ENCODE assay signal across 11 cellular contexts in genomic region chr2:234490239-234491074, GRCh38. TPM values are rescaled to one million over a fixed set of nuclear protein-coding genes. Genes with fewer than 3 reads are reported as not detected.
DNase-seq lines count a peak whose midpoint lies in the region; ATAC-seq and FAIRE-seq lines count a peak whose summit lies in the region.
"Had no signal": no experiment of that assay in that cellular context is flagged by ENCODE, and none has a peak within 500 bp of the region (broad histone marks: within the 10 kb centered on the region; RNA-seq: fewer than 3 reads in every experiment).

No MANE protein-coding gene starts in this region.

- peak overlapping the region; percentile 89 to 99 (median 95) for H3K4me2 ChIP-seq in BLaER1 treated with 17β-estradiol and CSF1 and Interleukin-3, amounts not matched to agents 10 nM and 100 nM

- peak overlapping the region; percentile 77 for H3K4me3 Mint-ChIP-seq in activated CD8-positive, alpha-beta T cell treated with anti-CD3 and anti-CD28 coated beads, Interleukin-2, amount 10 ng/mL, durations not matched to agents 7 days and 5 days

- DNase-seq in activated CD8-positive, alpha-beta T cell treated with anti-CD3 and anti-CD28 coated beads, Interleukin-2, amount 10 ng/mL, durations not matched to agents 7 days and 5 days, result peak; percentile 70
- DNase-seq in C1 segment of cervical spinal cord (lab: John Stamatoyannopoulos, UW), result no peak
- no peak for DNase-seq in HTR-8/SVneo (ENCODE audit: insufficient read length, low spot score)
- DNase-seq in NAMALWA (ENCODE audit: low spot score), result no peak
- DNase-seq: NCI-H146, right cardiac atrium had no signal

- no peak for FAIRE-seq in HTR-8/SVneo (lab: Jason Lieb, UNC)
- FAIRE-seq: islet of Langerhans had no signal

- H3K36me3 Mint-ChIP-seq in activated CD8-positive, alpha-beta T cell treated with anti-CD3 and anti-CD28 coated beads, Interleukin-2, amount 10 ng/mL, durations not matched to agents 7 days and 5 days (ENCODE audit: low read depth), result peaks cover 90% of the 10 kb centered on the region

- peaks cover 5 to 82% (median 44%) of the 10 kb centered on the region in 11 experiments; a peak in 18 of 22 replicates for H4K20me1 ChIP-seq in BLaER1 treated with 17β-estradiol and CSF1 and Interleukin-3, amounts not matched to agents 10 nM and 100 nM

- peaks cover 52 to 93% (median 75%) of the 10 kb centered on the region in 10 experiments for H3K4me1 ChIP-seq in BLaER1 treated with 17β-estradiol and CSF1 and Interleukin-3, amounts not matched to agents 10 nM and 100 nM
- H3K4me1 ChIP-seq in mononuclear cell (ENCODE audit: insufficient read depth, low read length), result peaks cover 74% of the 10 kb centered on the region

- H3K9me3 Mint-ChIP-seq in activated CD8-positive, alpha-beta T cell treated with anti-CD3 and anti-CD28 coated beads, Interleukin-2, amount 10 ng/mL, durations not matched to agents 7 days and 5 days (ENCODE audit: insufficient read depth), result no peaks in the 10 kb centered on the region

- ATAC-seq in GM21529 (IDR thresholded peaks at IDR 0.05; ENCODE audit: unreplicated experiment) (peak; percentile 45), HG03045 (IDR thresholded peaks at IDR 0.05; ENCODE audit: unreplicated experiment) (no peak)
- peak; percentile 33 for ATAC-seq in activated CD8-positive, alpha-beta T cell treated with anti-CD3 and anti-CD28 coated beads, Interleukin-2, amount 10 ng/mL, durations not matched to agents 7 days and 5 days
- ATAC-seq: right cardiac atrium had no signal

- peak overlapping the region; percentile 97 for H3K27ac Mint-ChIP-seq in activated CD8-positive, alpha-beta T cell treated with anti-CD3 and anti-CD28 coated beads, Interleukin-2, amount 10 ng/mL, durations not matched to agents 7 days and 5 days

- no peaks in the 10 kb centered on the region for H3K27me3 Mint-ChIP-seq in activated CD8-positive, alpha-beta T cell treated with anti-CD3 and anti-CD28 coated beads, Interleukin-2, amount 10 ng/mL, durations not matched to agents 7 days and 5 days (ENCODE audit: low read depth)

- peak overlapping the region in 8 of 11 experiments; percentile 12 to 93 (median 75); a peak in 12 of 22 replicates for H3K27ac ChIP-seq in BLaER1 treated with 17β-estradiol and CSF1 and Interleukin-3, amounts not matched to agents 10 nM and 100 nM

- peaks cover 0 to 13% (median 5%) of the 10 kb centered on the region in 11 experiments; a peak in 8 of 22 replicates for H3K9me3 ChIP-seq in BLaER1 treated with 17β-estradiol and CSF1 and Interleukin-3, amounts not matched to agents 10 nM and 100 nM (replicated peaks in 1 of 11)
- no peaks in the 10 kb centered on the region for H3K9me3 ChIP-seq in mononuclear cell (ENCODE audit: low read depth, low read length)

- peak overlapping the region in 7 of 11 experiments; percentile 1 to 96 (median 54); a peak in 9 of 22 replicates for H3K9ac ChIP-seq in BLaER1 treated with 17β-estradiol and CSF1 and Interleukin-3, amounts not matched to agents 10 nM and 100 nM

- peak overlapping the region in 5 of 10 experiments; percentile 28 to 99 (median 96); a peak in 7 of 20 replicates for H3K4me3 ChIP-seq in BLaER1 treated with 17β-estradiol and CSF1 and Interleukin-3, amounts not matched to agents 10 nM and 100 nM
- peak overlapping the region; percentile 13 for H3K4me3 ChIP-seq in mononuclear cell (ENCODE audit: low read length)

- CTCF ChIA-PET in activated CD8-positive, alpha-beta T cell treated with anti-CD3 and anti-CD28 coated beads, Interleukin-2, amount 10 ng/mL, durations not matched to agents 7 days and 5 days (lab: Charles Lee), result interaction anchor here (0.8 to 5.5 kb wide), 6 partner anchors 26 to 355 kb away, joined by 4 to 49 read pairs (median 6); no protein-coding TSS in a partner anchor

- peaks cover 0 to 83% (median 15%) of the 10 kb centered on the region in 11 experiments; a peak in 11 of 22 replicates for H3K36me3 ChIP-seq in BLaER1 treated with 17β-estradiol and CSF1 and Interleukin-3, amounts not matched to agents 10 nM and 100 nM

- POLR2A ChIA-PET in activated CD8-positive, alpha-beta T cell treated with anti-CD3 and anti-CD28 coated beads, Interleukin-2, amount 10 ng/mL, durations not matched to agents 7 days and 5 days (lab: Charles Lee), result interaction anchor here (0.8 to 5.3 kb wide), 11 partner anchors 29 to 636 kb away, joined by 3 to 61 read pairs (median 6); partner anchors contain the start of gene HJURP

- peaks cover 73% of the 10 kb centered on the region for H3K4me1 Mint-ChIP-seq in activated CD8-positive, alpha-beta T cell treated with anti-CD3 and anti-CD28 coated beads, Interleukin-2, amount 10 ng/mL, durations not matched to agents 7 days and 5 days (ENCODE audit: low read depth)

- H3K27me3 ChIP-seq in BLaER1 treated with 17β-estradiol and CSF1 and Interleukin-3, amounts not matched to agents 10 nM and 100 nM, result peaks cover 0 to 3% (median 0%) of the 10 kb centered on the region in 11 experiments; a peak in 2 of 22 replicates
- H3K27me3 ChIP-seq in mononuclear cell (ENCODE audit: insufficient read depth, low read length), result peaks cover 3% of the 10 kb centered on the region

RNA-seq across cellular contexts. Expression of gene ARL4C, which starts 6.4 kb away (rescaled TPM):
- total RNA-seq in activated CD8-positive, alpha-beta T cell treated with anti-CD3 and anti-CD28 coated beads, Interleukin-2, amount 10 ng/mL, durations not matched to agents 7 days and 5 days, result 100 to 1,000 TPM; 123 to 126 TPM
- total RNA-seq in mononuclear cell, result 144 TPM
